ENCODE assay signal across 17 cellular contexts in the genomic region with DNA sequence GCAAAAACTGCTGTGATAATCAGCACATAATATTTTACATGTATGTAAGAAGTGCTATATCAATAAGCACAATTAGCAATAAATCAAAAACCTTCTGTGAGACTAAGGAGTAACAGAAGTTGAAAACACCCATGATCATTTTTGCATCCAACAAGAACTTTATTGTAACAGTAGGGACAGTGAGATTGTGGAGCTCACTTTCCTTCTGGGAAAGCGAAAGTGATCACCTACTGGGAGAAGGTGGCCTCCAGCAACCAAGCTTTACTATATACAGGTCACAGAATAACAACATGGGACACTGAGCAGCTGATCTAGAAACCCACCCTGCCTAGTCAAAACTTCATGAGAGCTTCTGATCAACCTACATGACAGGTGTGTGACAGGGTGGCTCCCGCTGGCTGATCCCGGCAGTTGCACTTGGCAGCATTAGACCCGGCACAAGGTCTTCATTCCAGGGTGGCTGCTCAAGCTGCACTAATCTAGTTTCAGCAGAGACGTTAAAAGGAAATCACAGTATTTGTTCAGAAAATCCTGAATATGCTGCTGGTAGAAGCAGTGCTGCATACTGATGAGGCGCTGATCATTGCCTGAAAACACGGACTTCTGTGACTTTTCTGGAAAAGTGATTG.
DNase-seq lines count a peak whose midpoint lies in the region; ATAC-seq and TF ChIP-seq lines count a peak whose summit lies in the region.
"Had no signal": no experiment of that assay in that cellular context is flagged by ENCODE, and none has a peak within 500 bp of the region (broad histone marks: within the 10 kb centered on the region; RNA-seq: fewer than 3 reads in every experiment).

No MANE protein-coding gene starts in this region.

- peaks cover 7% of the 10 kb centered on the region for H3K9me3 Mint-ChIP-seq in activated T-helper 17 cell treated with anti-CD3 and anti-CD28 coated beads, Interleukin-2, amount 50 U/mL, for 72 hours
- H3K9me3 Mint-ChIP-seq: activated naive CD8-positive, alpha-beta T cell treated with anti-CD3 and anti-CD28 coated beads for 36 hours had no signal

- no peaks in the 10 kb centered on the region for H3K36me3 ChIP-seq in colonic mucosa
- H3K36me3 ChIP-seq in right lobe of liver: no peaks in the 10 kb centered on the region
- H3K36me3 ChIP-seq in aorta (ENCODE audit: control insufficient read depth in 1 of 2, insufficient read depth in 2 of 2, low read length in 1 of 2): no peaks in the 10 kb centered on the region
- H3K36me3 ChIP-seq: gastroesophageal sphincter, SJSA1 had no signal

- H3K4me3 ChIP-seq in colonic mucosa (peak overlapping the region; percentile 10), right lobe of liver (no peak overlapping the region), aorta (ENCODE audit: low read length in 2 of 2) (peak overlapping the region; percentile 37 to 49)
- H3K4me3 ChIP-seq: gastroesophageal sphincter, SJSA1 had no signal

- no peaks in the 10 kb centered on the region for H3K4me1 Mint-ChIP-seq in activated T-helper 17 cell treated with anti-CD3 and anti-CD28 coated beads, Interleukin-2, amount 50 U/mL, for 72 hours
- H3K4me1 Mint-ChIP-seq: activated naive CD8-positive, alpha-beta T cell treated with anti-CD3 and anti-CD28 coated beads for 36 hours had no signal

- peak; percentile 41 to 43 for ATAC-seq in left cardiac atrium
- ATAC-seq in right lobe of liver: peak; percentile 23 to 58 (median 39)
- ATAC-seq in aorta (ENCODE audit: low FRiP score): peak; percentile 33
- ATAC-seq in activated T-helper 17 cell treated with anti-CD3 and anti-CD28 coated beads, Interleukin-2, amount 50 U/mL, for 72 hours (replicated peaks): no peak
- no peak for ATAC-seq in GM21786 (IDR thresholded peaks at IDR 0.05; ENCODE audit: unreplicated experiment)
- ATAC-seq: gastroesophageal sphincter had no signal

- 51% methylated on average over 6 of the region's 7 CpGs for WGBS in right lobe of liver (ENCODE audit: insufficient coverage, low coverage, low lambda C conversion rate, missing lambda C conversion rate)
- 27 to 31% methylated on average over 7 of the region's 7 CpGs for WGBS in aorta, 2 donors

- H3K27ac ChIP-seq in colonic mucosa: no peak overlapping the region
- H3K27ac ChIP-seq in right lobe of liver: no peak overlapping the region
- H3K27ac ChIP-seq in aorta (ENCODE audit: low read depth in 1 of 2, low read length in 2 of 2): peak overlapping the region in 1 of 2 donors; percentile 45
- H3K27ac ChIP-seq: gastroesophageal sphincter, SJSA1 had no signal

- TF ChIP-seq CTCF in colonic mucosa (IDR thresholded peaks at IDR 0.05): no peak
- no peak for TF ChIP-seq CTCF in right lobe of liver (IDR thresholded peaks at IDR 0.05)

- H3K4me3 Mint-ChIP-seq in activated T-helper 17 cell treated with anti-CD3 and anti-CD28 coated beads, Interleukin-2, amount 50 U/mL, for 72 hours: no peak overlapping the region
- H3K4me3 Mint-ChIP-seq: activated naive CD8-positive, alpha-beta T cell treated with anti-CD3 and anti-CD28 coated beads for 36 hours had no signal

- intact Hi-C loops in left cardiac atrium (cut with DNase I): no loop called here
- intact Hi-C loops in cardiac septum (cut with DNase I): no loop called here
- intact Hi-C loops in colonic mucosa (cut with DNase I): no loop called here
- intact Hi-C loops in right lobe of liver (cut with DNase I): no loop called here
- intact Hi-C loops in aorta (cut with DNase I): no loop called here

- TF ChIP-seq POLR2A in right lobe of liver (IDR thresholded peaks at IDR 0.05): no peak

- H3K4me1 ChIP-seq in colonic mucosa: no peaks in the 10 kb centered on the region
- H3K4me1 ChIP-seq in right lobe of liver: no peaks in the 10 kb centered on the region
- H3K4me1 ChIP-seq in aorta (ENCODE audit: control insufficient read depth in 1 of 2, insufficient read depth in 2 of 2, low read length in 2 of 2): no peaks in the 10 kb centered on the region
- H3K4me1 ChIP-seq: gastroesophageal sphincter, SJSA1 had no signal

- H3K27me3 ChIP-seq in colonic mucosa: no peaks in the 10 kb centered on the region
- no peaks in the 10 kb centered on the region for H3K27me3 ChIP-seq in right lobe of liver
- no peaks in the 10 kb centered on the region for H3K27me3 ChIP-seq in aorta (ENCODE audit: control insufficient read depth in 1 of 2, insufficient read depth in 2 of 2, low read length in 1 of 2)
- H3K27me3 ChIP-seq: gastroesophageal sphincter, SJSA1 had no signal

- H3K9me3 ChIP-seq in colonic mucosa (no peaks in the 10 kb centered on the region), right lobe of liver (no peaks in the 10 kb centered on the region), aorta (ENCODE audit: control insufficient read depth, low read length) (no peaks in the 10 kb centered on the region)

- peaks cover 5% of the 10 kb centered on the region for H3K27me3 Mint-ChIP-seq in activated T-helper 17 cell treated with anti-CD3 and anti-CD28 coated beads, Interleukin-2, amount 50 U/mL, for 72 hours

- H3K9ac ChIP-seq in colonic mucosa (ENCODE audit: low read depth in 2 of 2, low read length in 2 of 2): no peak overlapping the region

- no peaks in the 10 kb centered on the region for H3K36me3 Mint-ChIP-seq in activated T-helper 17 cell treated with anti-CD3 and anti-CD28 coated beads, Interleukin-2, amount 50 U/mL, for 72 hours (ENCODE audit: low read depth)
- H3K36me3 Mint-ChIP-seq: activated naive CD8-positive, alpha-beta T cell treated with anti-CD3 and anti-CD28 coated beads for 36 hours had no signal

- DNase-seq in left cardiac atrium: no peak
- no peak for DNase-seq in cardiac septum (ENCODE audit: low spot score)
- DNase-seq in colonic mucosa: no peak
- DNase-seq in right lobe of liver: no peak
- no peak for DNase-seq in aorta
- no peak for DNase-seq in NK-92 (lab: John Stamatoyannopoulos, UW; ENCODE audit: unreplicated experiment)
- DNase-seq: activated CD4-positive, CD25-positive, alpha-beta regulatory T cell; activated CD8-positive, alpha-beta memory T cell treated with anti-CD3 and anti-CD28 coated beads, Interleukin-2, amount 50 U/mL, for 4 hours; activated naive CD8-positive, alpha-beta T cell treated with anti-CD3 and anti-CD28 coated beads for 36 hours; DMS153; NCI-H1105 treated with DMSO at 0.1 percent for 48 hours; NCI-H69; stimulated activated CD8-positive, alpha-beta memory T cell treated with anti-CD3 and anti-CD28 coated beads, Interleukin-4, amount 100 ng/mL, for 48 hours had no signal

- no peak overlapping the region for H3K27ac Mint-ChIP-seq in activated T-helper 17 cell treated with anti-CD3 and anti-CD28 coated beads, Interleukin-2, amount 50 U/mL, for 72 hours
- H3K27ac Mint-ChIP-seq: activated naive CD8-positive, alpha-beta T cell treated with anti-CD3 and anti-CD28 coated beads for 36 hours had no signal

Comparison
In these comparisons a context has a peak if more than half of its experiments do, and no peak if none do; other contexts are left out.
1. ATAC-seq: peak in left cardiac atrium (2 of 2), right lobe of liver (4 of 4) and aorta (single experiment); none in activated T-helper 17 cell treated with anti-CD3 and anti-CD28 coated beads, Interleukin-2, amount 50 U/mL, for 72 hours (single experiment) and GM21786 (single experiment).
2. H3K4me3 ChIP-seq: peak in colonic mucosa (single experiment) and aorta (2 of 2); none in right lobe of liver (0 of 3).